ENCODE assay signal across 8 cellular contexts in the genomic region with DNA sequence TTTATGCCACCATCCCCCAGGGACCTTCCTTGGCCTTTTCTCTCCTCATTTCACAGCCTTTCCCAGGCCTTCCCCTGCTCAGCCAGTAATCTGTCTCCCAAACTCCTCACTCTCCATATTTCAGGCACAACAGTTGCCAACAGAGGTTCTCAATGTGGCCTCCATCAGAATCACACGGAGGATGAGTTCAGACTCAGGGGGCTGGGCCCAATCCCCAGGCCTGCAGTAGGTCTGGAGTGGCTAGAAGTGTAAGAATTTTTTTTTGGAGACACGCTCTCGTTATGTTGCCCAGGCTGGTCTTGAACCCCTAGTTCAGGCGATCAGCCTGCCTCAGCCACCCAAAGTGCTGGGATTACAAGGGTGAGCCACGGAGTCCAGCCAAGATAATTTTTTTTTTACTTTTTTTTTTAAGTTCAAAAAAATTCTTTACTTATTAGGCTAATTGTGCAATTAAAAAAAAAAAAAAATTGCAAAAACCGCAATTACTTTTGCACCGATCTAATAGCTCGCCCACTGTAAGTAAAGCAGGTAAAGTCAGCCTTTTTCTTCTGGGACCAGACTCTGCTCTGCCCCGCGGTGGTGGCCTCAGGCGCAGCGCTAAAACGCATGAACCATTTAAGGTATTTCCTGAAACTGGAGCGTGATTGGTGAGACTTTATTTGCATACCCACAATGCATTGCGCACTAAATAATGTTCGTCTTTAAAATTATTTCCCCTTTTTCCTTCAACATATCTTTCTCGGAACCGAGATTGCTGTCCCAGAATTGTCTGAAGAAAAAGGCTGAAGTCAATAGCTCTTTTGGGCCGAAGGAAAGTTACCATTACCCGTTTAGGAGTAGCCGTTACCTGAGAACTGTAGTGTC. TPM values are rescaled to one million over a fixed set of nuclear protein-coding genes. Genes with fewer than 3 reads are reported as not detected.
DNase-seq lines count a peak whose midpoint lies in the region; ATAC-seq, FAIRE-seq and TF ChIP-seq lines count a peak whose summit lies in the region.

No MANE protein-coding gene starts in this region.

- peaks cover 4% of the 10 kb centered on the region; the same call in 1 of the 3 replicates for H3K4me1 ChIP-seq in A549
- no peaks in the 10 kb centered on the region for H3K4me1 ChIP-seq in iPS-20b (ENCODE audit: insufficient read depth, low read length)
- peaks cover 5% of the 10 kb centered on the region for H3K4me1 ChIP-seq in skeletal muscle satellite cell (ENCODE audit: control insufficient read depth, insufficient read depth, low read length)

- POLR2A ChIA-PET in A549 (lab: Yijun Ruan, JAX), result interaction anchor here (0.6 to 3.9 kb wide), 28 partner anchors 7 to 870 kb away, joined by 3 to 80 read pairs (median 5); partner anchors contain the start of genes CLCN6, FBXO6, KIAA2013 and MFN2

- H3K4me2 ChIP-seq in A549 (peak overlapping the region; percentile 92), skeletal muscle satellite cell (ENCODE audit: low read length) (peak overlapping the region; percentile 74)

- TF ChIP-seq POLR2A in A549 (IDR thresholded peaks at IDR 0.05; ENCODE audit: low read length), result no peak; the same call in 1 of the 2 replicates

- H3K27me3 ChIP-seq in iPS-20b (ENCODE audit: insufficient read depth, low read length), result no peaks in the 10 kb centered on the region
- peaks cover under 1% of the 10 kb centered on the region for H3K27me3 ChIP-seq in skeletal muscle satellite cell (ENCODE audit: control insufficient read depth, insufficient read depth, low read length)

- H3K36me3 ChIP-seq in iPS-20b (ENCODE audit: insufficient read depth, low read depth, low read length) (no peaks in the 10 kb centered on the region), skeletal muscle satellite cell (ENCODE audit: insufficient read depth, low read length) (no peaks in the 10 kb centered on the region)

- no peaks in the 10 kb centered on the region for H3K9me3 ChIP-seq in A549
- no peaks in the 10 kb centered on the region for H3K9me3 ChIP-seq in iPS-20b (ENCODE audit: insufficient read depth, low read depth, low read length)
- no peaks in the 10 kb centered on the region for H3K9me3 ChIP-seq in skeletal muscle satellite cell (replicated peaks; ENCODE audit: low read length)

- CTCF ChIA-PET in A549 (lab: Yijun Ruan, JAX), result interaction anchor here (0.7 to 4.7 kb wide), 9 partner anchors 34 to 188 kb away, joined by 3 to 19 read pairs (median 3); partner anchors contain the start of gene MFN2

- H3K4me3 ChIP-seq in A549, result peak overlapping the region; percentile 60; the same call in 1 of the 3 replicates
- no peak overlapping the region for H3K4me3 ChIP-seq in iPS-20b (ENCODE audit: low read length)
- H3K4me3 ChIP-seq in skeletal muscle satellite cell (ENCODE audit: low read length), result no peak overlapping the region

- DNase-seq in A549 (ENCODE audit: low read depth in 1 of 2, low spot score in 1 of 2) (peak; percentile 79 to 94), NCI-H2171 treated with DMSO at 0.1 percent for 48 hours (lab: John Stamatoyannopoulos, UW) (peak; percentile 96), T47D (ENCODE audit: low read depth in 1 of 2, low spot score in 1 of 2) (peak; percentile 59 to 91)

- peak; percentile 69 to 76 for ATAC-seq in A549
- peak; percentile 33 for ATAC-seq in GM18858 (IDR thresholded peaks at IDR 0.05; ENCODE audit: unreplicated experiment)
- ATAC-seq in HG03135 (IDR thresholded peaks at IDR 0.05; ENCODE audit: unreplicated experiment), result peak; percentile 48

- peak overlapping the region; percentile 91 for H3K9ac ChIP-seq in iPS-20b (ENCODE audit: low read depth, low read length)
- H3K9ac ChIP-seq in skeletal muscle satellite cell (ENCODE audit: low read depth, low read length), result peak overlapping the region; percentile 91

- TF ChIP-seq EP300 in A549 (IDR thresholded peaks at IDR 0.05), result no peak

- in situ Hi-C loops in T47D (cut with HindIII; ENCODE audit: low pct_unique_long_range_greater_than_20kb, low sequenced_read_pairs), result no loop called here

- TF ChIP-seq RAD21 in A549 (conservative IDR thresholded peaks at IDR 0.05 in 1 of 2, IDR thresholded peaks at IDR 0.05 in 1 of 2), result peak in 1 of 2 experiments; percentile 18; a peak in 1 of 5 replicates

- 0 out of 3 replicates have a peak, but pooled peaks have one; percentile 13 for TF ChIP-seq CTCF in A549 (IDR thresholded peaks at IDR 0.05)
- peak; percentile 95 for TF ChIP-seq CTCF in VCaP (conservative IDR thresholded peaks at IDR 0.05)

- 11% methylated on average over 21 of the region's 21 CpGs for WGBS in A549 (ENCODE audit: missing lambda C conversion rate)

- no peak for FAIRE-seq in A549 (lab: Jason Lieb, UNC)

- H3K27ac ChIP-seq in A549 (peak overlapping the region; percentile 96 to 99), VCaP (peak overlapping the region; percentile 97), iPS-20b (ENCODE audit: low read length) (peak overlapping the region; percentile 97)

TF ChIP-seq in A549, 52 proteins besides CTCF, POLR2A, EP300 and RAD21:
- TF ChIP-seq SMC3 (IDR thresholded peaks at IDR 0.05) (peak; percentile 26; the same call in 1 of the 3 replicates), CBX8 (IDR thresholded peaks at IDR 0.05) (no peak)

RNA-seq across cellular contexts. Expression of gene KIAA2013, which starts 18.7 kb away (rescaled TPM):
- polyA plus RNA-seq in A549 (2011; rRNA removed), result 23.0 and 26.1 TPM in 2 replicates
- 50.7 and 67.3 TPM in 2 replicates for polyA plus RNA-seq in A549 (2012; cell fraction: cytosol; rRNA removed)
- polyA plus RNA-seq in A549 (2012; cell fraction: nucleus; rRNA removed), result 54.3 and 92.8 TPM in 2 replicates
- 22.3 to 23.5 TPM (median 23.3 TPM) in 3 replicates for polyA plus RNA-seq in A549 (2017; fragmentation: RNase III; extraction: RNeasy Plus Mini Kit Qiagen cat#74134 plus additional on column Dnase treatment)
- 19.5 and 21.6 TPM in 2 replicates for polyA minus RNA-seq in A549 (2011; rRNA and poly(A)+ RNA removed)
- total RNA-seq in skeletal muscle satellite cell (2012; rRNA removed), result 68.4 and 73.2 TPM in 2 replicates

RNA-seq across cellular contexts. Expression of gene PLOD1, which starts 27.0 kb away (rescaled TPM):
- polyA plus RNA-seq in A549 (2011; rRNA removed), result 53.8 and 66.7 TPM in 2 replicates
- 65.6 and 81.8 TPM in 2 replicates for polyA plus RNA-seq in A549 (2012; cell fraction: cytosol; rRNA removed)
- 154 and 189 TPM in 2 replicates for polyA plus RNA-seq in A549 (2012; cell fraction: nucleus; rRNA removed)
- 78.6 to 85.2 TPM (median 83.9 TPM) in 3 replicates for polyA plus RNA-seq in A549 (2017; fragmentation: RNase III; extraction: RNeasy Plus Mini Kit Qiagen cat#74134 plus additional on column Dnase treatment)
- 80.8 and 92.3 TPM in 2 replicates for polyA minus RNA-seq in A549 (2011; rRNA and poly(A)+ RNA removed)
- 267 and 303 TPM in 2 replicates for total RNA-seq in skeletal muscle satellite cell (2012; rRNA removed)

RNA-seq across cellular contexts. Expression of gene NPPB, which starts 48.8 kb away (rescaled TPM):
- polyA plus RNA-seq in A549 (2011; rRNA removed), result not detected in 2 replicates
- 0.11 and 0.35 TPM in 2 replicates for polyA plus RNA-seq in A549 (2012; cell fraction: cytosol; rRNA removed)
- 0.22 and 0.29 TPM in 2 replicates for polyA plus RNA-seq in A549 (2012; cell fraction: nucleus; rRNA removed)
- 0.18 to 0.20 TPM in 2 of 3 replicates, not detected in the other for polyA plus RNA-seq in A549 (2017; fragmentation: RNase III; extraction: RNeasy Plus Mini Kit Qiagen cat#74134 plus additional on column Dnase treatment)
- not detected in 2 replicates for polyA minus RNA-seq in A549 (2011; rRNA and poly(A)+ RNA removed)
- not detected in 2 replicates for total RNA-seq in skeletal muscle satellite cell (2012; rRNA removed)

RNA-seq across cellular contexts. Expression of gene NPPA, which starts 59.9 kb away (rescaled TPM):
- polyA plus RNA-seq in A549 (2011; rRNA removed) (not detected in 2 replicates), A549 (2017; fragmentation: RNase III; extraction: RNeasy Plus Mini Kit Qiagen cat#74134 plus additional on column Dnase treatment) (not detected in 3 replicates)
- not detected in 2 replicates for polyA plus RNA-seq in A549 (2012; cell fraction: cytosol; rRNA removed)
- not detected in 2 replicates for polyA plus RNA-seq in A549 (2012; cell fraction: nucleus; rRNA removed)
- polyA minus RNA-seq in A549 (2011; rRNA and poly(A)+ RNA removed), result not detected in 2 replicates
- not detected in 2 replicates for total RNA-seq in skeletal muscle satellite cell (2012; rRNA removed)
